1 cellular context compared by ENCODE assay signal in genomic region chr1:8572106-8572505, GRCh38.
TF ChIP-seq lines count a peak whose summit lies in the region.

No MANE protein-coding gene starts in this region.

TF ChIP-seq in HepG2, 621 proteins besides CTCF, POLR2A, EP300 and RAD21 (continued from another document):
- TF ChIP-seq, protein P1, sequence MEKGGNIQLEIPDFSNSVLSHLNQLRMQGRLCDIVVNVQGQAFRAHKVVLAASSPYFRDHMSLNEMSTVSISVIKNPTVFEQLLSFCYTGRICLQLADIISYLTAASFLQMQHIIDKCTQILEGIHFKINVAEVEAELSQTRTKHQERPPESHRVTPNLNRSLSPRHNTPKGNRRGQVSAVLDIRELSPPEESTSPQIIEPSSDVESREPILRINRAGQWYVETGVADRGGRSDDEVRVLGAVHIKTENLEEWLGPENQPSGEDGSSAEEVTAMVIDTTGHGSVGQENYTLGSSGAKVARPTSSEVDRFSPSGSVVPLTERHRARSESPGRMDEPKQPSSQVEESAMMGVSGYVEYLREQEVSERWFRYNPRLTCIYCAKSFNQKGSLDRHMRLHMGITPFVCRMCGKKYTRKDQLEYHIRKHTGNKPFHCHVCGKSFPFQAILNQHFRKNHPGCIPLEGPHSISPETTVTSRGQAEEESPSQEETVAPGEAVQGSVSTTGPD (CRISPR knock-in tag; IDR thresholded peaks at IDR 0.05) = peak; percentile 88
- TF ChIP-seq TBX3 (IDR thresholded peaks at IDR 0.05; ENCODE audit: borderline replicate concordance) = no peak
- TF ChIP-seq HOXA9 (CRISPR knock-in tag; IDR thresholded peaks at IDR 0.05; ENCODE audit: borderline replicate concordance) = no peak
- TF ChIP-seq PHB2 (IDR thresholded peaks at IDR 0.05; ENCODE audit: partially characterized antibody) = no peak
- TF ChIP-seq ZNF724P (CRISPR knock-in tag; IDR thresholded peaks at IDR 0.05; ENCODE audit: borderline replicate concordance) = no peak
- no peak for TF ChIP-seq TCF7L2 (IDR thresholded peaks at IDR 0.05; ENCODE audit: low read depth, low read length)
- TF ChIP-seq HDAC1 (CRISPR knock-in tag; IDR thresholded peaks at IDR 0.05) = no peak
- no peak for TF ChIP-seq ZNF547 (CRISPR knock-in tag; IDR thresholded peaks at IDR 0.05)
- no peak for TF ChIP-seq HNF4A (CRISPR knock-in tag; IDR thresholded peaks at IDR 0.05)
- no peak for TF ChIP-seq ZNF33B (CRISPR knock-in tag; IDR thresholded peaks at IDR 0.05)
- TF ChIP-seq EHMT2 (IDR thresholded peaks at IDR 0.05; ENCODE audit: borderline replicate concordance, low read depth, low read length) = 0 out of 2 replicates have a peak, but pooled peaks have one; percentile 33
- TF ChIP-seq SRY (CRISPR knock-in tag; IDR thresholded peaks at IDR 0.05) = no peak
- no peak for TF ChIP-seq STAG1 (CRISPR knock-in tag; IDR thresholded peaks at IDR 0.05)
- no peak for TF ChIP-seq JUN (CRISPR knock-in tag; IDR thresholded peaks at IDR 0.05)
- no peak for TF ChIP-seq ZNF205 (CRISPR knock-in tag; IDR thresholded peaks at IDR 0.05)
- no peak for TF ChIP-seq ZNF460 (CRISPR knock-in tag; IDR thresholded peaks at IDR 0.05; ENCODE audit: borderline replicate concordance)
- TF ChIP-seq MTA1 (CRISPR knock-in tag; IDR thresholded peaks at IDR 0.05; ENCODE audit: borderline replicate concordance) = no peak
- no peak for TF ChIP-seq SATB2 (CRISPR knock-in tag; IDR thresholded peaks at IDR 0.05)
- no peak for TF ChIP-seq MBNL3 (CRISPR knock-in tag; conservative IDR thresholded peaks at IDR 0.05)
- TF ChIP-seq KDM6A (CRISPR knock-in tag; IDR thresholded peaks at IDR 0.05; ENCODE audit: low read depth) = no peak
- TF ChIP-seq CEBPB (IDR thresholded peaks at IDR 0.05; ENCODE audit: borderline replicate concordance, low read depth, low read length) = 0 out of 2 replicates have a peak, but pooled peaks have one; percentile 16
- TF ChIP-seq, protein P2, sequence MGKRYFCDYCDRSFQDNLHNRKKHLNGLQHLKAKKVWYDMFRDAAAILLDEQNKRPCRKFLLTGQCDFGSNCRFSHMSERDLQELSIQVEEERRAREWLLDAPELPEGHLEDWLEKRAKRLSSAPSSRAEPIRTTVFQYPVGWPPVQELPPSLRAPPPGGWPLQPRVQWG (CRISPR knock-in tag; IDR thresholded peaks at IDR 0.05; ENCODE audit: borderline replicate concordance, low read depth) = no peak
- TF ChIP-seq BCLAF1 (IDR thresholded peaks at IDR 0.05) = no peak
- peak; percentile 49; the same call in 1 of the 2 replicates for TF ChIP-seq CEBPG (CRISPR knock-in tag; IDR thresholded peaks at IDR 0.05)
- peak; percentile 34; the same call in 1 of the 2 replicates for TF ChIP-seq TCF7 (IDR thresholded peaks at IDR 0.05; ENCODE audit: low read depth)
- 0 out of 2 replicates have a peak, but pooled peaks have one; percentile 34 for TF ChIP-seq ZBTB34 (CRISPR knock-in tag; IDR thresholded peaks at IDR 0.05)
- no peak for TF ChIP-seq ZNF775 (CRISPR knock-in tag; IDR thresholded peaks at IDR 0.05; ENCODE audit: borderline replicate concordance)
- 0 out of 2 replicates have a peak, but pooled peaks have one; percentile 21 for TF ChIP-seq MIER2 (CRISPR knock-in tag; IDR thresholded peaks at IDR 0.05)
- TF ChIP-seq ZNF644 (CRISPR knock-in tag; IDR thresholded peaks at IDR 0.05; ENCODE audit: low read depth) = peak; percentile 59; the same call in 1 of the 2 replicates
- TF ChIP-seq KLF16 (CRISPR knock-in tag; IDR thresholded peaks at IDR 0.05) = no peak
- no peak for TF ChIP-seq ZBTB1 (CRISPR knock-in tag; IDR thresholded peaks at IDR 0.05; ENCODE audit: borderline replicate concordance)
- no peak for TF ChIP-seq ZNF556 (CRISPR knock-in tag; IDR thresholded peaks at IDR 0.05; ENCODE audit: borderline replicate concordance)
- TF ChIP-seq DNMT1 (CRISPR knock-in tag; IDR thresholded peaks at IDR 0.05) = no peak
- no peak for TF ChIP-seq KDM5B (CRISPR knock-in tag; IDR thresholded peaks at IDR 0.05; ENCODE audit: borderline replicate concordance)
TF ChIP-seq in HepG2: peak in this region for 11.
